ENCODE assay signal across 8 cellular contexts in the genomic region with DNA sequence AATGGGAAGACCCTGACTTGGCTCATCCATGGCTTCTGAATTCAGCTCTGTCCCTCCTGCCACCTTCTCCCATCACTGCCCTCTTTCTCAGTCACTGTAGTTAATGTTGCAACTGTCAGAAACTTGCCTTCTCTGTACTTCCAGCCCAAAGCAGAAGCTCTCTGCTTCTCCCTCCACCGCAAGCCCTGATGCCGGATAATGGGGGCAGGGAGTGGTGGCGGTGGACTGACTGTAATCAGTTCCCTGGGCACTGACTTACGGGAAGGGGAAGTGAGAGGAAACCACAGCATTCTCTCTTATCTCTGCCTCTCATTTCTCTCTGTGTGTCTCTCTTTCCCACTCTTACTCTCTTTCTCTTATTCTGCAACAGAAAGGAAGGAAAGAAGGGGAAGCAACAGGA. TPM values are rescaled to one million over a fixed set of nuclear protein-coding genes. Genes with fewer than 3 reads are reported as not detected.
DNase-seq lines count a peak whose midpoint lies in the region; ATAC-seq, FAIRE-seq and TF ChIP-seq lines count a peak whose summit lies in the region.

No MANE protein-coding gene starts in this region.

- H3K4me3 ChIP-seq in right cardiac atrium (ENCODE audit: low read length) (no peak overlapping the region), small intestine (ENCODE audit: low read depth in 1 of 2, low read length in 2 of 2) (no peak overlapping the region)

- no peaks in the 10 kb centered on the region for H3K27me3 ChIP-seq in right cardiac atrium (ENCODE audit: control insufficient read depth, insufficient read depth)
- H3K27me3 ChIP-seq in small intestine (ENCODE audit: control insufficient read depth in 2 of 2, insufficient read depth in 2 of 2, low read length in 2 of 2): no peaks in the 10 kb centered on the region

- 24% methylated on average over 4 of the region's 4 CpGs for WGBS in right cardiac atrium
- 51 to 85% (median 73%) methylated on average over 4 of the region's 4 CpGs for WGBS in small intestine, 3 donors

- DNase-seq in A172 (ENCODE audit: low spot score) (peak; percentile 51), right cardiac atrium (peak; percentile 70 to 84 (median 83)), small intestine (no peak)
- DNase-seq in activated CD8-positive, alpha-beta memory T cell treated with anti-CD3 and anti-CD28 coated beads, Interleukin-2, amount 50 U/mL, for 48 hours: peak; percentile 81
- peak; percentile 40 to 63 for DNase-seq in stimulated activated CD8-positive, alpha-beta memory T cell treated with anti-CD3 and anti-CD28 coated beads, Interleukin-7, amount 100 ng/mL, for 4 hours (ENCODE audit: low read depth in 2 of 2)

- H3K27ac ChIP-seq in right cardiac atrium (ENCODE audit: low read length) (no peak overlapping the region), small intestine (ENCODE audit: low read depth in 1 of 2, low read length in 1 of 2) (peak overlapping the region in 1 of 2 donors; percentile 67)

- peak; percentile 71 for ATAC-seq in GM19467 (IDR thresholded peaks at IDR 0.05; ENCODE audit: unreplicated experiment)
- ATAC-seq in HG03571 (IDR thresholded peaks at IDR 0.05; ENCODE audit: unreplicated experiment): peak; percentile 69
- ATAC-seq in right cardiac atrium: peak; percentile 79 to 83
- no peak for ATAC-seq in SK-N-SH treated with all-trans-retinoic acid at 6 μM for 48 hours

- intact Hi-C loops in right cardiac atrium (cut with DNase I): loop anchor here in 1 of 4 donors (10.0 kb wide), 1 partner anchor 82 kb away; no protein-coding TSS in a partner anchor

- H3K4me1 ChIP-seq in right cardiac atrium (ENCODE audit: control insufficient read depth, insufficient read depth, low read length): peaks cover 11% of the 10 kb centered on the region
- H3K4me1 ChIP-seq in small intestine (ENCODE audit: control insufficient read depth in 2 of 2, insufficient read depth in 1 of 2, low read depth in 1 of 2, low read length in 1 of 2): peaks cover 6 to 15% of the 10 kb centered on the region in 2 donors

- H3K9me3 ChIP-seq in right cardiac atrium (ENCODE audit: control insufficient read depth, low read length) (no peaks in the 10 kb centered on the region), small intestine (ENCODE audit: control insufficient read depth, low read depth) (no peaks in the 10 kb centered on the region)

- H3K36me3 ChIP-seq in small intestine (ENCODE audit: control insufficient read depth in 2 of 2, insufficient read depth in 2 of 2, low read length in 2 of 2): peaks cover 11 to 26% of the 10 kb centered on the region in 2 donors

- FAIRE-seq in small intestine (lab: Jason Lieb, UNC): no peak

TF ChIP-seq in SK-N-SH treated with all-trans-retinoic acid at 6 μM for 48 hours, 23 proteins besides CTCF, POLR2A, EP300 and RAD21:
- no peak for TF ChIP-seq PPARA (CRISPR knock-in tag; IDR thresholded peaks at IDR 0.05; ENCODE audit: borderline replicate concordance)
- TF ChIP-seq ISL1 (CRISPR knock-in tag; IDR thresholded peaks at IDR 0.05): no peak
- no peak for TF ChIP-seq ZNF70 (CRISPR knock-in tag; IDR thresholded peaks at IDR 0.05)

RNA-seq across cellular contexts. Expression of gene TNFSF10, which starts 10.9 kb away (rescaled TPM):
- 0.46 and 0.79 TPM in 2 replicates for total RNA-seq in A172 (2014; rRNA removed; shearing (Covaris generic))
- total RNA-seq in right cardiac atrium: 10 to 100 TPM in 3 of 4 donors, 1 to 10 TPM in 1; 9.6 to 23.0 (median 13.3) TPM
- polyA plus RNA-seq in right cardiac atrium (21.2 TPM), small intestine (10 to 100 TPM; 31.1 to 50.8 (median 37.8) TPM)
